32 cellular contexts compared by ENCODE assay signal in the genomic region with DNA sequence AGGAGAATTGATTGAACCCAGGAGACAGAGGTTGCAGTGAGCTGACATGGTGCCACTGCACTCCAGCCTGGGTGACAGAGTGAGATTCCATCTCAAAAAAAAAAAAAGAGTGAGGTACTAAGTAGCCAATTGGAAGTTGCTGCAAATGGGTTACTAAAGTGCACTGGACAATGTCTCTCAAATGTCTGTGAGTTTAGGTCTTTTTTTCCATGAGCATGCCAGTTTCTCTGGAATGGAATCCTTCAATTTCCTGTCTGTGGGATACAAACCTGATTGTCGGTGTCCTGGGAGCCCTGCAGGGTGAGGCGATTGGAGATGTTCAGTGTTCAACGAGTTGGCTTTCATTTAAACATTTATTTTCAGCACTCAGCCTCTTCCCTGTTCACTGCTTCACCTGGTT.
"Had no signal": no experiment of that assay in that cellular context is flagged by ENCODE, and none has a peak within 500 bp of the region (broad histone marks: within the 10 kb centered on the region; RNA-seq: fewer than 3 reads in every experiment).

No MANE protein-coding gene starts in this region.

- H3K9ac ChIP-seq: KMS-11 had no signal

- H3K4me2 ChIP-seq: KMS-11 had no signal

- ATAC-seq: activated CD8-positive, alpha-beta memory T cell treated with anti-CD3 and anti-CD28 coated beads, Interleukin-2, amount 10 ng/mL, durations not matched to agents 7 days and 5 days had no signal

- H3K4me3 ChIP-seq: cardiac muscle cell, SJCRH30, SK-N-MC had no signal

- H3K27me3 ChIP-seq: cardiac muscle cell, SJCRH30 had no signal

- DNase-seq: activated CD4-positive, alpha-beta memory T cell treated with anti-CD3 and anti-CD28 coated beads, Interleukin-2, amount 10 ng/mL, durations not matched to agents 7 days and 5 days; activated CD4-positive, alpha-beta T cell treated with anti-CD3 and anti-CD28 coated beads for 1 hour; activated CD4-positive, alpha-beta T cell treated with anti-CD3 and anti-CD28 coated beads for 48 hours; activated CD4-positive, CD25-positive, alpha-beta regulatory T cell; activated CD8-positive, alpha-beta memory T cell treated with anti-CD3 and anti-CD28 coated beads for 24 hours; activated CD8-positive, alpha-beta memory T cell treated with anti-CD3 and anti-CD28 coated beads, Interleukin-2, amount 10 ng/mL, durations not matched to agents 7 days and 5 days; activated CD8-positive, alpha-beta memory T cell treated with anti-CD3 and anti-CD28 coated beads, Interleukin-2, amount 50 U/mL, for 48 hours; activated effector memory CD4-positive, alpha-beta T cell treated with Interleukin-2 at 50 U/mL for 16 hours; activated naive CD4-positive, alpha-beta T cell; activated naive CD4-positive, alpha-beta T cell treated with anti-CD3 and anti-CD28 coated beads, Interleukin-2, amount 50 U/mL, for 16 hours; activated naive CD8-positive, alpha-beta T cell treated with anti-CD3 and anti-CD28 coated beads for 36 hours; activated T-cell treated with anti-CD3 and anti-CD28 coated beads, Interleukin-2, amount 50 U/mL, for 48 hours; amniotic stem cell; aorta; MM.1S; MV-4-11; NCI-H1092; NCI-H1436 treated with DMSO at 0.1 percent for 48 hours; NCI-H1694 treated with DMSO at 0.1 percent for 48 hours; NCI-H2029; NCI-H2171; NCI-H510A; NCI-H526; NCI-H748 treated with DMSO at 0.1 percent for 48 hours; NK-92 treated with Interleukin-12 subunit alpha and Interleukin-12 subunit beta, amount 100 ng/mL, for 24 hours; SHP77; SJCRH30; T1000; WERI-Rb-1 had no signal

- H3K27ac ChIP-seq: cardiac muscle cell, KMS-11, SJCRH30, SK-N-MC, WERI-Rb-1 had no signal

- H3K36me3 ChIP-seq: cardiac muscle cell, SJCRH30, WERI-Rb-1 had no signal

- H3K9me3 ChIP-seq: SJCRH30 had no signal
